Comparison of ENCODE assay signal across 11 cellular contexts in the genomic region with DNA sequence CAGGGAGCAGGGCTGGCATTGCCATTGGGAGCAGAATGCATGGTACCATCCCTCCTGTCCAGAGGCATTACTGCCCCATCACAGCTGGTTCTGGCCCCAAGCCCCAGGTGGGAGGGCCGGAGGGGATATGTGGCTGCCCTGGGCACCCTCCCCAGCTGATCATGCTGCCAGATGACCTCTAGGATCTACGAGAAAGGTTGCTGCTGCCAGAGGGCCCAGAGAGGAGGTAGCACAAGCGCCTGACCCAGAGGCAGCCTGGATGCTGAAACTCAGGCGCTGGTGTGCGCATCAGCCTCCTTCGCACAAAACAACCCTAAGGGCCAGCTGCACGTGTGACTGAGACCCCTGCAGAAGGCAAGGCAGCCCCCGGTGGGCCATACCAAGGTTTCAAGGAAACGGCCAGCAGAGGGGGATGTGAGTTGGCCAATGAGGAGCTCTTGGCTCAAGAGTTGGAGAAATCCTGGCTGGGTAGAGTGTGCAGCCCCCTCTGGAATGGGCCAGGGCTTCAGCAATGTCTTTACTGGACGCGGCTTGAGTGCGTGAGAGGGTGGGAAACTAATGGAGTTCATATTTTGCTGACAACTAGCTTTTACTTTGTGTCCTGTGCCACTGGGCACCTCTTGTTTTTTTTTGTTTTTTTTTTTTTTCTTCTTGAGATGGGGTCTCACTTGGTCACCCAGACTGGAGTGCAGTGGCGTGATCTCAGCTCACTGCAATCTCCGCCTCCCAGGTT.
DNase-seq lines count a peak whose midpoint lies in the region; ATAC-seq and TF ChIP-seq lines count a peak whose summit lies in the region.
"Had no signal": no experiment of that assay in that cellular context is flagged by ENCODE, and none has a peak within 500 bp of the region (broad histone marks: within the 10 kb centered on the region; RNA-seq: fewer than 3 reads in every experiment).

No MANE protein-coding gene starts in this region.

- H2AFZ ChIP-seq in IMR-90 (replicated peaks; ENCODE audit: low read length, poor library complexity) = peak overlapping the region; percentile 88

- H3K23ac ChIP-seq in IMR-90 (ENCODE audit: low read depth, low read length) = peak overlapping the region; percentile 78; the same call in 1 of the 2 replicates

- POLR2A ChIA-PET in IMR-90 (lab: Charles Lee; ENCODE audit: unreplicated experiment) = interaction anchor here (0.7 to 1.6 kb wide), 4 partner anchors 30 to 239 kb away, joined by 3 to 9 read pairs (median 5); partner anchors contain the start of gene PARVA

- peak overlapping the region; percentile 100 for H3K4ac ChIP-seq in IMR-90 (ENCODE audit: low read depth, low read length)

- peaks cover 8 to 32% of the 10 kb centered on the region in 2 experiments; a peak in 3 of 4 replicates for H3K79me1 ChIP-seq in IMR-90 (ENCODE audit: low read depth in 1 of 2, low read length in 2 of 2)

- ATAC-seq in IMR-90 (ENCODE audit: low read depth) (no peak), HG03097 (IDR thresholded peaks at IDR 0.05; ENCODE audit: low FRiP score, unreplicated experiment) (no peak), HG02970 (IDR thresholded peaks at IDR 0.05; ENCODE audit: low FRiP score, unreplicated experiment) (no peak)

- H4K8ac ChIP-seq in IMR-90 (ENCODE audit: low read depth in 2 of 2, low read length in 2 of 2) = peak overlapping the region; percentile 99 to 100; a peak in 3 of 4 replicates

- H3K27me3 Mint-ChIP-seq in nephron progenitor cell (ENCODE audit: low read depth, poor library complexity) = peaks cover 17% of the 10 kb centered on the region

- WGBS in IMR-90 (ENCODE audit: extremely low coverage in 2 of 2, insufficient read length in 1 of 2), 2 experiments = 80% methylated on average over 1 of the region's 14 CpGs; no CpG with 5 or more reads in 1 of the 2 experiments

- no peak for TF ChIP-seq POLR2A in IMR-90 (IDR thresholded peaks at IDR 0.05; ENCODE audit: low read depth, low read length)

- in situ Hi-C loops in IMR-90 (cut with MboI; ENCODE audit: low sequenced_read_pairs) = loop anchor here (25.0 kb wide), 1 partner anchor 1252 kb away; no protein-coding TSS in a partner anchor
- in situ Hi-C loops in astrocyte of the spinal cord (cut with HindIII; ENCODE audit: low sequenced_read_pairs) = no loop called here

- peak overlapping the region; percentile 97; the same call in 1 of the 2 replicates for H3K56ac ChIP-seq in IMR-90 (ENCODE audit: extremely low read depth, insufficient read depth, low read length)

- peaks cover 66% of the 10 kb centered on the region for H3K4me1 ChIP-seq in BLaER1
- H3K4me1 ChIP-seq in IMR-90 (ENCODE audit: control insufficient read depth, insufficient read depth, low read length) = peaks cover 31% of the 10 kb centered on the region

- H2BK120ac ChIP-seq in IMR-90 (ENCODE audit: low read depth, low read length) = peak overlapping the region; percentile 100

- peaks cover 36% of the 10 kb centered on the region for H3K4me1 Mint-ChIP-seq in nephron progenitor cell

- no peak overlapping the region for H3K27ac Mint-ChIP-seq in nephron progenitor cell

- peak overlapping the region; percentile 100 for H4K91ac ChIP-seq in IMR-90 (ENCODE audit: insufficient read depth, low read depth, low read length)

- intact Hi-C loops in IMR-90 (cut with micrococcal nuclease) = loop anchor here (1.0 to 5.0 kb wide), 12 partner anchors 30 to 673 kb away; partner anchors contain the start of genes PARVA and TEAD1

- H3K18ac ChIP-seq in IMR-90 (ENCODE audit: low read depth, low read length) = peak overlapping the region; percentile 78

- H3K4me3 ChIP-seq in BLaER1 (no peak overlapping the region), IMR-90 (ENCODE audit: insufficient read depth, low read depth, low read length) (no peak overlapping the region), astrocyte of the spinal cord (ENCODE audit: low read depth, low read length) (no peak overlapping the region)
- H3K4me3 ChIP-seq: mucosa of descending colon, skin epidermis had no signal

- peak overlapping the region; percentile 99 for H2AK9ac ChIP-seq in IMR-90 (replicated peaks; ENCODE audit: low read depth, low read length, poor library complexity)

- peak overlapping the region; percentile 90 for H4K5ac ChIP-seq in IMR-90 (ENCODE audit: low read depth, low read length)

- no peaks in the 10 kb centered on the region for H3K36me3 Mint-ChIP-seq in nephron progenitor cell (ENCODE audit: low read depth)

- H2BK15ac ChIP-seq in IMR-90 (ENCODE audit: low read depth, low read length) = peak overlapping the region; percentile 89; the same call in 2 of the 3 replicates

- H4K20me1 ChIP-seq in BLaER1 (no peaks in the 10 kb centered on the region), IMR-90 (ENCODE audit: insufficient read depth, low read length) (peaks cover 3% of the 10 kb centered on the region; the same call in 1 of the 2 replicates)

- TF ChIP-seq RAD21 in IMR-90 (IDR thresholded peaks at IDR 0.05; ENCODE audit: low read length) = no peak

- peak overlapping the region; percentile 96 for H3K4me2 ChIP-seq in BLaER1
- no peak overlapping the region for H3K4me2 ChIP-seq in IMR-90 (ENCODE audit: low read depth, low read length)

- DNase-seq in IMR-90 (no peak), astrocyte of the spinal cord (ENCODE audit: low read depth, low spot score) (no peak), nephron progenitor cell (no peak), kidney tubule cell (ENCODE audit: low spot score) (no peak), NCI-H226 (no peak)

- H2BK5ac ChIP-seq in IMR-90 (ENCODE audit: low read depth, low read length, poor library complexity, severe bottlenecking) = peak overlapping the region; percentile 100

- no peak overlapping the region for H3K9ac ChIP-seq in BLaER1
- peak overlapping the region; percentile 46 for H3K9ac ChIP-seq in IMR-90 (ENCODE audit: low read depth, low read length)

- peaks cover 14% of the 10 kb centered on the region for H3K9me1 ChIP-seq in IMR-90 (ENCODE audit: insufficient read depth, low read length)

- no TSS peak for BruUV-seq in IMR-90 (replicated peaks; lab: Mats Ljungman, UMichigan)

- no peak overlapping the region for H3K4me3 Mint-ChIP-seq in nephron progenitor cell

- dilution Hi-C loops in IMR-90 (cut with HindIII; ENCODE audit: low sequenced_read_pairs, unreplicated experiment) = no loop called here

- H3K36me3 ChIP-seq in BLaER1 = no peaks in the 10 kb centered on the region
- no peaks in the 10 kb centered on the region for H3K36me3 ChIP-seq in IMR-90 (ENCODE audit: control insufficient read depth, insufficient read depth, low read length)

- peak overlapping the region; percentile 98 for H2AK5ac ChIP-seq in IMR-90 (ENCODE audit: low read depth, low read length)

- no peaks in the 10 kb centered on the region for H3K27me3 ChIP-seq in BLaER1
- no peaks in the 10 kb centered on the region for H3K27me3 ChIP-seq in IMR-90 (ENCODE audit: control insufficient read depth, insufficient read depth, low read length)

- TF ChIP-seq CTCF in IMR-90 (conservative IDR thresholded peaks at IDR 0.05; ENCODE audit: low read depth, low read length) (no peak), astrocyte of the spinal cord (IDR thresholded peaks at IDR 0.05; ENCODE audit: low read depth, low read length) (peak; percentile 14), nephron progenitor cell (IDR thresholded peaks at IDR 0.05) (peak; percentile 4)

- peak overlapping the region; percentile 98 for H2BK20ac ChIP-seq in IMR-90 (ENCODE audit: low read depth, low read length)

- CTCF ChIA-PET in IMR-90 (lab: Yijun Ruan, JAX) = interaction anchor here (0.6 to 2.8 kb wide), 18 partner anchors 9 to 1355 kb away, joined by 3 to 19 read pairs (median 4); no protein-coding TSS in a partner anchor

- H3K14ac ChIP-seq in IMR-90 (replicated peaks; ENCODE audit: low read depth, low read length) = peak overlapping the region; percentile 93

- H3K9me3 ChIP-seq in BLaER1 (peaks cover 5% of the 10 kb centered on the region; the same call in 1 of the 2 replicates), IMR-90 (ENCODE audit: control insufficient read depth, insufficient read depth, low read length) (no peaks in the 10 kb centered on the region)
- H3K9me3 ChIP-seq: Caco-2, mucosa of descending colon had no signal

- H3K9me3 Mint-ChIP-seq in nephron progenitor cell = no peaks in the 10 kb centered on the region

- no peak overlapping the region for H3K27ac ChIP-seq in BLaER1
- peak overlapping the region; percentile 97 for H3K27ac ChIP-seq in IMR-90 (ENCODE audit: insufficient read depth, low read length)

TF ChIP-seq in IMR-90, 13 proteins besides CTCF, POLR2A, EP300 and RAD21:
- TF ChIP-seq MAFK (IDR thresholded peaks at IDR 0.05; ENCODE audit: low read depth, low read length) (peak; percentile 29; the same call in 1 of the 2 replicates), BHLHE40 (IDR thresholded peaks at IDR 0.05; ENCODE audit: low read depth, low read length) (no peak)
TF ChIP-seq in IMR-90: peak in this region for 1.
